In the genomic region with DNA sequence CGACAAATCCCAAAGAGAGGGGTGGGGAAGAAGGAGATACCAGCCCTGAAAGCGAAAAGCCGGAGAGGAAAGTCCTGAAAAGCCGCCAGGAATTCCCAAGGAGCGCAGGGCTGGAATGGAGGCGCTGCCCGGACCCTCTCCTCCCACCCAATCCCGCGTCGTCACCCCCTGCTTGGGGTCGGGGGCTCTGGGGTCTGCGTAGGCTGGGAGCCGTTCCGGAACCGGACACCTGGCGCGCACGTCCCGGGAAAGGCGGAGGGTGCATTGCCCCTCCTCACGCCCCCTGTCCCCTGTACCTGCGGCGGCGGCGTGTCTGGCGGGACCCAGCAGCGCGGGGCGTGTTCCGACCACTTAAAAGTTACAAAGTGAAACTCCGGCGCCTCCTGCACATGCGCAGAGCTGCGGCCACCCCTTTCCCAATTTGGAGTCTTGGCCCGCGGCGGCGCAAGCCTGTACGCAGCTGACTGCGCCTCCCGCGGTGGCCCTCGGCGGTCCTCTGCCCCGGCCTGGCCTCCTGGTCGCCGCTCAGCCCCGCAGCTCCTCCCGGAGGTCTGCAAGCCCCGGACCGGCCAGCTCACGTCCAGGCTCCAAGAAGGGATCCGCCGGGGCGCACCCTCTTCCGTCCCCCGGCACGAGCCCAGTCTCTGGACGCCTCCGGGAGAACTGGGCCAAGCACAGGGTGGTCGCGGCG, we compare ENCODE assay signal across 1 cellular context.
TF ChIP-seq lines count a peak whose summit lies in the region.

Gene TMEM63A (minus strand): TSS at position 373 of the 691 bp plus-strand sequence. CDS start 4,800 bp downstream, outside the sequence.

TF ChIP-seq in K562, 482 proteins besides CTCF, POLR2A, EP300 and RAD21 (continued from another document and continues in another):
- TF ChIP-seq, protein P1, sequence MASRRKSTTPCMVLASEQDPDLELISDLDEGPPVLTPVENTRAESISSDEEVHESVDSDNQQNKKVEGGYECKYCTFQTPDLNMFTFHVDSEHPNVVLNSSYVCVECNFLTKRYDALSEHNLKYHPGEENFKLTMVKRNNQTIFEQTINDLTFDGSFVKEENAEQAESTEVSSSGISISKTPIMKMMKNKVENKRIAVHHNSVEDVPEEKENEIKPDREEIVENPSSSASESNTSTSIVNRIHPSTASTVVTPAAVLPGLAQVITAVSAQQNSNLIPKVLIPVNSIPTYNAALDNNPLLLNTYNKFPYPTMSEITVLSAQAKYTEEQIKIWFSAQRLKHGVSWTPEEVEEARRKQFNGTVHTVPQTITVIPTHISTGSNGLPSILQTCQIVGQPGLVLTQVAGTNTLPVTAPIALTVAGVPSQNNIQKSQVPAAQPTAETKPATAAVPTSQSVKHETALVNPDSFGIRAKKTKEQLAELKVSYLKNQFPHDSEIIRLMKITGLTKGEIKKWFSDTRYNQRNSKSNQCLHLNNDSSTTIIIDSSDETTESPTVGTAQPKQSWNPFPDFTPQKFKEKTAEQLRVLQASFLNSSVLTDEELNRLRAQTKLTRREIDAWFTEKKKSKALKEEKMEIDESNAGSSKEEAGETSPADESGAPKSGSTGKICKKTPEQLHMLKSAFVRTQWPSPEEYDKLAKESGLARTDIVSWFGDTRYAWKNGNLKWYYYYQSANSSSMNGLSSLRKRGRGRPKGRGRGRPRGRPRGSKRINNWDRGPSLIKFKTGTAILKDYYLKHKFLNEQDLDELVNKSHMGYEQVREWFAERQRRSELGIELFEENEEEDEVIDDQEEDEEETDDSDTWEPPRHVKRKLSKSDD (conservative IDR thresholded peaks at IDR 0.05; ENCODE audit: low read length) = no peak
- TF ChIP-seq ZNF143 (CRISPR knock-in tag; IDR thresholded peaks at IDR 0.05) (peak; percentile 51; the same call in 1 of the 2 replicates), CCNT2 (IDR thresholded peaks at IDR 0.05; ENCODE audit: borderline replicate concordance, extremely low read depth, insufficient read length, low read depth, low read length) (peak; percentile 84), CTBP1 (IDR thresholded peaks at IDR 0.05; ENCODE audit: borderline replicate concordance) (peak; percentile 54; the same call in 1 of the 2 replicates), KLF16 (IDR thresholded peaks at IDR 0.05) (no peak), ZBTB17 (CRISPR knock-in tag; IDR thresholded peaks at IDR 0.05) (peak; percentile 93), CEBPB (tag; IDR thresholded peaks at IDR 0.05) (peak; percentile 65), FOXP1 (CRISPR knock-in tag; IDR thresholded peaks at IDR 0.05) (peak; percentile 96), MEF2D (tag; conservative IDR thresholded peaks at IDR 0.05; ENCODE audit: low read depth) (no peak), HMG20B (CRISPR knock-in tag; IDR thresholded peaks at IDR 0.05) (no peak), ZNF583 (CRISPR knock-in tag; IDR thresholded peaks at IDR 0.05) (peak; percentile 24; the same call in 1 of the 2 replicates), ZBED1 (IDR thresholded peaks at IDR 0.05) (peak; percentile 39; the same call in 1 of the 2 replicates), EHMT2 (IDR thresholded peaks at IDR 0.05) (no peak), ZKSCAN1 (IDR thresholded peaks at IDR 0.05; ENCODE audit: low read depth, low read length) (peak; percentile 40; the same call in 1 of the 2 replicates), HDAC1 (IDR thresholded peaks at IDR 0.05) (peak in 1 of 2 experiments; percentile 63; a peak in 2 of 4 replicates), PTBP1 (IDR thresholded peaks at IDR 0.05; ENCODE audit: low read depth, low read length) (0 out of 2 replicates have a peak, but pooled peaks have one; percentile 21), ZNF77 (CRISPR knock-in tag; IDR thresholded peaks at IDR 0.05) (no peak), ZNF174 (CRISPR knock-in tag; IDR thresholded peaks at IDR 0.05) (no peak), JUND (IDR thresholded peaks at IDR 0.05; ENCODE audit: borderline replicate concordance, low read depth, low read length) (peak; percentile 36; the same call in 1 of the 2 replicates), JUND (tag; IDR thresholded peaks at IDR 0.05; ENCODE audit: borderline replicate concordance, low read depth, low read length) (no peak; the same call in 2 of the 3 replicates), MGA (IDR thresholded peaks at IDR 0.05) (peak; percentile 59; the same call in 1 of the 2 replicates), JUN (IDR thresholded peaks at IDR 0.05; ENCODE audit: borderline replicate concordance, low read depth, low read length) (no peak), JUN (CRISPR knock-in tag; IDR thresholded peaks at IDR 0.05; ENCODE audit: borderline replicate concordance) (peak; percentile 93; the same call in 1 of the 2 replicates), GABPB1 (CRISPR knock-in tag; IDR thresholded peaks at IDR 0.05) (peak; percentile 67), NCOR1 (IDR thresholded peaks at IDR 0.05) (no peak), ZBTB1 (CRISPR knock-in tag; IDR thresholded peaks at IDR 0.05; ENCODE audit: borderline replicate concordance, low read depth) (peak; percentile 83), ATF3 (IDR thresholded peaks at IDR 0.05) (no peak), ATF3 (CRISPR knock-in tag; conservative IDR thresholded peaks at IDR 0.05) (0 out of 2 replicates have a peak, but pooled peaks have one; percentile 32), NELFE (IDR thresholded peaks at IDR 0.05; ENCODE audit: insufficient read depth, insufficient read length) (no peak), ETS2 (tag; IDR thresholded peaks at IDR 0.05; ENCODE audit: borderline replicate concordance, poor library complexity, severe bottlenecking) (no peak), BMI1 (IDR thresholded peaks at IDR 0.05; ENCODE audit: low read length) (no peak), ZNF282 (CRISPR knock-in tag; IDR thresholded peaks at IDR 0.05) (0 out of 2 replicates have a peak, but pooled peaks have one; percentile 69), IRF2 (CRISPR knock-in tag; IDR thresholded peaks at IDR 0.05) (peak; percentile 84; the same call in 1 of the 2 replicates)
- TF ChIP-seq, protein P2, sequence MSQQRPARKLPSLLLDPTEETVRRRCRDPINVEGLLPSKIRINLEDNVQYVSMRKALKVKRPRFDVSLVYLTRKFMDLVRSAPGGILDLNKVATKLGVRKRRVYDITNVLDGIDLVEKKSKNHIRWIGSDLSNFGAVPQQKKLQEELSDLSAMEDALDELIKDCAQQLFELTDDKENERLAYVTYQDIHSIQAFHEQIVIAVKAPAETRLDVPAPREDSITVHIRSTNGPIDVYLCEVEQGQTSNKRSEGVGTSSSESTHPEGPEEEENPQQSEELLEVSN (IDR thresholded peaks at IDR 0.05; ENCODE audit: borderline replicate concordance in 1 of 2, extremely low read depth in 1 of 2, insufficient read depth in 1 of 2, insufficient read length in 1 of 2, low read depth in 1 of 2, low read length in 1 of 2, poor library complexity in 1 of 2, severe bottlenecking in 1 of 2) = peak in 1 of 2 experiments; percentile 63
- TF ChIP-seq, protein P3, sequence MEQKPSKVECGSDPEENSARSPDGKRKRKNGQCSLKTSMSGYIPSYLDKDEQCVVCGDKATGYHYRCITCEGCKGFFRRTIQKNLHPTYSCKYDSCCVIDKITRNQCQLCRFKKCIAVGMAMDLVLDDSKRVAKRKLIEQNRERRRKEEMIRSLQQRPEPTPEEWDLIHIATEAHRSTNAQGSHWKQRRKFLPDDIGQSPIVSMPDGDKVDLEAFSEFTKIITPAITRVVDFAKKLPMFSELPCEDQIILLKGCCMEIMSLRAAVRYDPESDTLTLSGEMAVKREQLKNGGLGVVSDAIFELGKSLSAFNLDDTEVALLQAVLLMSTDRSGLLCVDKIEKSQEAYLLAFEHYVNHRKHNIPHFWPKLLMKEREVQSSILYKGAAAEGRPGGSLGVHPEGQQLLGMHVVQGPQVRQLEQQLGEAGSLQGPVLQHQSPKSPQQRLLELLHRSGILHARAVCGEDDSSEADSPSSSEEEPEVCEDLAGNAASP (IDR thresholded peaks at IDR 0.05) = no peak
